Comparison of ENCODE assay signal across 1 cellular context in genomic region chr11:102559839-102560238, GRCh38.
TF ChIP-seq lines count a peak whose summit lies in the region.

No MANE protein-coding gene starts in this region.

TF ChIP-seq in GM23338, 12 proteins besides CTCF, POLR2A, EP300 and RAD21 (continued from another document):
- TF ChIP-seq ZNF462 (CRISPR knock-in tag; IDR thresholded peaks at IDR 0.05) (no peak), NANOG (IDR thresholded peaks at IDR 0.05; ENCODE audit: borderline replicate concordance) (0 out of 2 replicates have a peak, but pooled peaks have one; percentile 11), STAT1 (IDR thresholded peaks at IDR 0.05; ENCODE audit: unreplicated experiment) (no peak)
